Comparison of ENCODE assay signal across 9 cellular contexts in the genomic region with DNA sequence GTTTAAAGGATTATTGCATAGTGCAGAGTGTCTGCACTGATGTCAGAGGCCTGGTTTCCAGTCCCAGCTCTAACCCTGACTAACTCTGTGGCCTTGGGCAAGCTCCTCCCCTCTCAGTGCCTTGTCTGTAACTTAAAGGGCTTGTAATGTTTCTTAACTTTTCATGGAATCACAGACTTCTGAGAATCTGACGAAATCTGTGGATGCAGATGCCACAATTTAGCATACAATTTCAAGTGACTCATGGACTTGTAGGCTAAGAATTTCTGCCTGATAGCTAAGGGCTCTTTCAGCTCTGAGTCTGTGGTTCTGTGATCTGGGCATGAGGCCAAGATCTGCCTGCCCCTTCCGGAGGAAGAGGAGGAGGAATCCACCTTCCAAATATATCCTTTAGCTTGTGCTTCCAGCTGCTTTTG.
A peak's percentile ranks its signal among the peaks of the same experiment; 100 is the strongest.
DNase-seq lines count a peak whose midpoint lies in the region; ATAC-seq and TF ChIP-seq lines count a peak whose summit lies in the region.
"Had no signal": no experiment of that assay in that cellular context is flagged by ENCODE, and none has a peak within 500 bp of the region (broad histone marks: within the 10 kb centered on the region; RNA-seq: fewer than 3 reads in every experiment).

No MANE protein-coding gene starts in this region.

- intact Hi-C loops in CD4-positive, alpha-beta T cell (cut with DNase I, micrococcal nuclease): no loop called here

- no peak for ATAC-seq in CD4-positive, alpha-beta T cell (ENCODE audit: poor library complexity)
- no peak for ATAC-seq in HG02840 (IDR thresholded peaks at IDR 0.05; ENCODE audit: low FRiP score, unreplicated experiment)

- CTCF ChIA-PET in HEK293T (lab: Yijun Ruan, JAX): no interaction called here
- CTCF ChIA-PET in CD4-positive, alpha-beta T cell (lab: Charles Lee): no interaction called here

- DNase-seq in CMK (ENCODE audit: low read depth) (peak; percentile 84), NOMO-1 treated with dmso at 0.1 percent for 144 hours (lab: John Stamatoyannopoulos, UW; ENCODE audit: unreplicated experiment) (peak; percentile 72), epidermal melanocyte (ENCODE audit: insufficient read length, low spot score) (peak; percentile 37), myocyte (ENCODE audit: low read depth) (peak; percentile 93), HEK293T (ENCODE audit: extremely low spot score) (no peak), NCI-H187 treated with DMSO at 0.1 percent for 48 hours (lab: John Stamatoyannopoulos, UW) (no peak)
- no peak for DNase-seq in CD4-positive, alpha-beta T cell

- H3K27me3 ChIP-seq in CD4-positive, alpha-beta T cell (ENCODE audit: control insufficient read depth, insufficient read depth, low read length): no peaks in the 10 kb centered on the region

- no peak overlapping the region for H3K4me3 Mint-ChIP-seq in CD4-positive, alpha-beta T cell

- no peaks in the 10 kb centered on the region for H3K36me3 Mint-ChIP-seq in CD4-positive, alpha-beta T cell (ENCODE audit: low read depth)

- POLR2A ChIA-PET in HEK293T (lab: Yijun Ruan, JAX): no interaction called here
- POLR2A ChIA-PET in CD4-positive, alpha-beta T cell (lab: Charles Lee): no interaction called here

- no peaks in the 10 kb centered on the region for H3K9me3 ChIP-seq in CD4-positive, alpha-beta T cell (ENCODE audit: control insufficient read depth, low read length)
- H3K9me3 ChIP-seq: HAP-1 had no signal

- H3K9me3 Mint-ChIP-seq in CD4-positive, alpha-beta T cell: no peaks in the 10 kb centered on the region

- no peak overlapping the region for H3K27ac ChIP-seq in CD4-positive, alpha-beta T cell (ENCODE audit: low read depth, low read length)

- no peaks in the 10 kb centered on the region for H3K27me3 Mint-ChIP-seq in CD4-positive, alpha-beta T cell

- no peak overlapping the region for H3K27ac Mint-ChIP-seq in CD4-positive, alpha-beta T cell

- no peak for TF ChIP-seq CTCF in CD4-positive, alpha-beta T cell (IDR thresholded peaks at IDR 0.05)

- no peaks in the 10 kb centered on the region for H3K4me1 Mint-ChIP-seq in CD4-positive, alpha-beta T cell (ENCODE audit: low read depth)

TF ChIP-seq in HEK293T, 16 proteins besides CTCF, POLR2A, EP300 and RAD21:
- TF ChIP-seq, protein P1, sequence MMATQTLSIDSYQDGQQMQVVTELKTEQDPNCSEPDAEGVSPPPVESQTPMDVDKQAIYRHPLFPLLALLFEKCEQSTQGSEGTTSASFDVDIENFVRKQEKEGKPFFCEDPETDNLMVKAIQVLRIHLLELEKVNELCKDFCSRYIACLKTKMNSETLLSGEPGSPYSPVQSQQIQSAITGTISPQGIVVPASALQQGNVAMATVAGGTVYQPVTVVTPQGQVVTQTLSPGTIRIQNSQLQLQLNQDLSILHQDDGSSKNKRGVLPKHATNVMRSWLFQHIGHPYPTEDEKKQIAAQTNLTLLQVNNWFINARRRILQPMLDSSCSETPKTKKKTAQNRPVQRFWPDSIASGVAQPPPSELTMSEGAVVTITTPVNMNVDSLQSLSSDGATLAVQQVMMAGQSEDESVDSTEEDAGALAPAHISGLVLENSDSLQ (IDR thresholded peaks at IDR 0.05): no peak
- TF ChIP-seq ELF4 (IDR thresholded peaks at IDR 0.05) (no peak), NFRKB (IDR thresholded peaks at IDR 0.05) (no peak), L3MBTL2 (conservative IDR thresholded peaks at IDR 0.05) (no peak), LEF1 (IDR thresholded peaks at IDR 0.05; ENCODE audit: borderline replicate concordance) (no peak), ARNT (IDR thresholded peaks at IDR 0.05) (no peak), SUZ12 (IDR thresholded peaks at IDR 0.05) (no peak), ZNF384 (IDR thresholded peaks at IDR 0.05) (no peak), FOXA1 (IDR thresholded peaks at IDR 0.05) (no peak), FOXM1 (IDR thresholded peaks at IDR 0.05; ENCODE audit: borderline replicate concordance) (no peak), SP1 (IDR thresholded peaks at IDR 0.05) (no peak), HDGF (IDR thresholded peaks at IDR 0.05; ENCODE audit: borderline replicate concordance) (no peak), FOXK2 (IDR thresholded peaks at IDR 0.05) (no peak), BHLHE40 (IDR thresholded peaks at IDR 0.05; ENCODE audit: borderline replicate concordance) (no peak)
TF ChIP-seq in HEK293T: peak in this region for 0.

Comparison
In these comparisons a context has a peak if more than half of its experiments do, and no peak if none do; other contexts are left out.
1. DNase-seq: peak in CMK (single experiment), NOMO-1 treated with dmso at 0.1 percent for 144 hours (single experiment), epidermal melanocyte (single experiment) and myocyte (single experiment); none in HEK293T (single experiment), NCI-H187 treated with DMSO at 0.1 percent for 48 hours (single experiment) and CD4-positive, alpha-beta T cell (0 of 10).